18 cellular contexts compared by ENCODE assay signal in the genomic region with DNA sequence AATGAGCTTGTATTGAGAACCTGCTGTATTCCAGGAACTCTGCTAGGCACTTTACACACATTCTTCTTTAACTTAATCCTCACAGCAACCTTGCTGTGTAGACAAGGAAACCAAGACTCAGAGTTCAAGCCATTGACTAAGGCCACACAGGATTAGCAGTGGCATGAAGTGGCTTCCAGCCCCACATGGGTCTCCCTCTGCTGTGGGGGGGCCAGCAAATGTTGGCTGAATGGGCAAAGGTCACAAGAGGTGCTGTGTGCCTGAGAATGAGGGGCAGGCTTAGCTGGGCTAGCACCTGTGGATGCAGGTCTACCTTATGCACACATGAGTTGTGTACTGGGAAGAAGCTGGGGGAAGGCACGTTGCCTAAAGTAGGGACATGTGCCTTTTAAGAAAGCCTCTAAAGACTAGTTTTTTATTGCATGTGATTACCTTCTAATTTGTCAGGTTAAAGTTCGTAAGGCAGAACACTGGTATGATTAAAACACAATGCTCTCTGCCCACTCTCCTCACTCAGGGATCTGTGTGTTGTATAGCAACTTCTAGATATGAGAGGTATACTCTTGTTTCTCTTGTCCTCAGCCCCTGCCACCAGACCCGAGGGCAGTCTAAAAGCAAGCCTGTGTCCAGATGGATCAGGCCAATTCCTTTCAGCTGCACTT. TPM values are rescaled to one million over a fixed set of nuclear protein-coding genes. Genes with fewer than 3 reads are reported as not detected.
DNase-seq lines count a peak whose midpoint lies in the region; ATAC-seq, FAIRE-seq and TF ChIP-seq lines count a peak whose summit lies in the region.
"Had no signal": no experiment of that assay in that cellular context is flagged by ENCODE, and none has a peak within 500 bp of the region (broad histone marks: within the 10 kb centered on the region; RNA-seq: fewer than 3 reads in every experiment).

No MANE protein-coding gene starts in this region.

- H3K27me3 ChIP-seq in small intestine (ENCODE audit: control insufficient read depth in 2 of 2, insufficient read depth in 2 of 2, low read length in 2 of 2): no peaks in the 10 kb centered on the region
- no peaks in the 10 kb centered on the region for H3K27me3 ChIP-seq in SK-N-SH (ENCODE audit: insufficient read depth)

- no peak overlapping the region for H3K4me2 ChIP-seq in SK-N-SH
- H3K4me2 ChIP-seq: A549, PC-9 had no signal

- TF ChIP-seq CTCF in SK-N-SH (IDR thresholded peaks at IDR 0.05): no peak

- no peaks in the 10 kb centered on the region for H3F3A ChIP-seq in SK-N-SH (replicated peaks; ENCODE audit: insufficient read depth)

- H3K9me3 Mint-ChIP-seq in activated CD4-positive, alpha-beta T cell treated with anti-CD3 and anti-CD28 coated beads, Interleukin-2, amount 10 ng/mL, durations not matched to agents 7 days and 5 days: no peaks in the 10 kb centered on the region
- no peaks in the 10 kb centered on the region for H3K9me3 Mint-ChIP-seq in effector memory CD8-positive, alpha-beta T cell
- H3K9me3 Mint-ChIP-seq: dendritic cell treated with granulocyte-macrophage colony-stimulating factor and Interleukin-4, amounts not matched to agents 40 ng/mL and 50 ng/mL, for 4 days; nephron progenitor cell had no signal

- no peak for TF ChIP-seq RAD21 in SK-N-SH (IDR thresholded peaks at IDR 0.05; ENCODE audit: low read length)

- WGBS in small intestine, 3 donors: 16 to 59% (median 27%) methylated on average over 3 of the region's 3 CpGs
- 91% methylated on average over 3 of the region's 3 CpGs for WGBS in SK-N-SH (ENCODE audit: low lambda C conversion rate)

- H3K79me2 ChIP-seq in SK-N-SH (ENCODE audit: insufficient read depth): peaks cover 89% of the 10 kb centered on the region

- H3K27ac Mint-ChIP-seq in activated CD4-positive, alpha-beta T cell treated with anti-CD3 and anti-CD28 coated beads, Interleukin-2, amount 10 ng/mL, durations not matched to agents 7 days and 5 days: peak overlapping the region; percentile 92
- H3K27ac Mint-ChIP-seq in effector memory CD8-positive, alpha-beta T cell: peak overlapping the region; percentile 88 to 92
- H3K27ac Mint-ChIP-seq: dendritic cell treated with granulocyte-macrophage colony-stimulating factor and Interleukin-4, amounts not matched to agents 40 ng/mL and 50 ng/mL, for 4 days; nephron progenitor cell had no signal

- H3K9me2 ChIP-seq in SK-N-SH: no peaks in the 10 kb centered on the region

- H4K20me1 ChIP-seq in SK-N-SH (ENCODE audit: insufficient read depth): peaks cover 76% of the 10 kb centered on the region

- H3K27ac ChIP-seq in SK-N-MC (0 out of 2 replicates have a peak overlapping the region, but pooled peaks have one; percentile 9), small intestine (ENCODE audit: low read depth in 1 of 2, low read length in 1 of 2) (peak overlapping the region; percentile 6 to 46), SK-N-SH (ENCODE audit: low read depth in 2 of 2, low read length in 1 of 2) (no peak overlapping the region)
- H3K27ac ChIP-seq: A549, PC-9, thoracic aorta had no signal

- no peak for TF ChIP-seq EP300 in SK-N-SH (IDR thresholded peaks at IDR 0.05; ENCODE audit: borderline replicate concordance in 1 of 2, low read depth in 1 of 2, low read length in 1 of 2)

- CTCF ChIA-PET in activated CD4-positive, alpha-beta T cell treated with anti-CD3 and anti-CD28 coated beads, Interleukin-2, amount 10 ng/mL, durations not matched to agents 7 days and 5 days (lab: Charles Lee): interaction anchor here (0.6 to 4.4 kb wide), 6 partner anchors 8 to 919 kb away, joined by 3 to 28 read pairs (median 4); a partner anchor contains a TSS
- CTCF ChIA-PET in SK-N-SH (lab: Yijun Ruan, JAX): interaction anchor here (0.9 to 2.0 kb wide), 7 partner anchors 9 to 406 kb away, joined by 3 to 6 read pairs (median 4); a partner anchor contains a TSS

- H3K36me3 Mint-ChIP-seq in activated CD4-positive, alpha-beta T cell treated with anti-CD3 and anti-CD28 coated beads, Interleukin-2, amount 10 ng/mL, durations not matched to agents 7 days and 5 days (ENCODE audit: low read depth): peaks cover 5% of the 10 kb centered on the region
- peaks cover 11% of the 10 kb centered on the region for H3K36me3 Mint-ChIP-seq in effector memory CD8-positive, alpha-beta T cell (ENCODE audit: insufficient read depth)

- H3K4me3 ChIP-seq in SK-N-MC: no peak overlapping the region
- no peak overlapping the region for H3K4me3 ChIP-seq in small intestine (ENCODE audit: low read depth in 1 of 2, low read length in 2 of 2)
- no peak overlapping the region for H3K4me3 ChIP-seq in SK-N-SH (ENCODE audit: low read depth in 2 of 2, low read length in 1 of 2)
- H3K4me3 ChIP-seq: A549, PC-9, thoracic aorta had no signal

- no peak overlapping the region for H2AFZ ChIP-seq in SK-N-SH (ENCODE audit: low read depth)
- H2AFZ ChIP-seq: PC-9 had no signal

- H3K4me1 Mint-ChIP-seq in activated CD4-positive, alpha-beta T cell treated with anti-CD3 and anti-CD28 coated beads, Interleukin-2, amount 10 ng/mL, durations not matched to agents 7 days and 5 days: peaks cover 74% of the 10 kb centered on the region
- H3K4me1 Mint-ChIP-seq in effector memory CD8-positive, alpha-beta T cell (ENCODE audit: low read depth in 2 of 2): peaks cover 65 to 69% of the 10 kb centered on the region in 2 donors

- ATAC-seq in effector memory CD8-positive, alpha-beta T cell (replicated peaks): no peak
- ATAC-seq in GM18873 (IDR thresholded peaks at IDR 0.05; ENCODE audit: low FRiP score, unreplicated experiment): no peak
- no peak for ATAC-seq in GM18868 (IDR thresholded peaks at IDR 0.05; ENCODE audit: unreplicated experiment)
- ATAC-seq: A549, left ventricle myocardium superior had no signal

- no peak overlapping the region for H3K4me3 Mint-ChIP-seq in activated CD4-positive, alpha-beta T cell treated with anti-CD3 and anti-CD28 coated beads, Interleukin-2, amount 10 ng/mL, durations not matched to agents 7 days and 5 days
- H3K4me3 Mint-ChIP-seq in effector memory CD8-positive, alpha-beta T cell: peak overlapping the region; percentile 55 to 75
- H3K4me3 Mint-ChIP-seq: dendritic cell treated with granulocyte-macrophage colony-stimulating factor and Interleukin-4, amounts not matched to agents 40 ng/mL and 50 ng/mL, for 4 days; nephron progenitor cell had no signal

- DNase-seq in activated CD4-positive, alpha-beta T cell treated with anti-CD3 and anti-CD28 coated beads, Interleukin-2, amount 10 ng/mL, durations not matched to agents 7 days and 5 days: no peak
- DNase-seq in activated CD4-positive, alpha-beta T cell treated with anti-CD3 and anti-CD28 coated beads, Interleukin-2, amount 50 U/mL, for 48 hours: no peak
- DNase-seq in SK-N-MC (ENCODE audit: low read depth, low spot score): no peak
- no peak for DNase-seq in effector memory CD8-positive, alpha-beta T cell
- peak; percentile 78 for DNase-seq in small intestine
- no peak for DNase-seq in SK-N-SH
- DNase-seq: COR-L47, hypothalamus, left ventricle myocardium superior, NCI-H146, NCI-H524 treated with DMSO at 0.1 percent for 48 hours, nephron progenitor cell, PC-9 had no signal

- POLR2A ChIA-PET in activated CD4-positive, alpha-beta T cell treated with anti-CD3 and anti-CD28 coated beads, Interleukin-2, amount 10 ng/mL, durations not matched to agents 7 days and 5 days (lab: Charles Lee): interaction anchor here (1.0 kb wide), 1 partner anchor 9 kb away, joined by 3 read pairs; no protein-coding TSS in a partner anchor
- POLR2A ChIA-PET in SK-N-SH (lab: Yijun Ruan, JAX): no interaction called here

- H3K36me3 ChIP-seq in SK-N-MC (ENCODE audit: insufficient read depth, low read length) (no peaks in the 10 kb centered on the region), small intestine (ENCODE audit: control insufficient read depth in 2 of 2, insufficient read depth in 2 of 2, low read length in 2 of 2) (no peaks in the 10 kb centered on the region), SK-N-SH (replicated peaks in 1 of 2; ENCODE audit: control insufficient read depth in 1 of 2, insufficient read depth in 2 of 2, low read length in 1 of 2) (no peaks in the 10 kb centered on the region)
- H3K36me3 ChIP-seq: thoracic aorta had no signal

- H3K27me3 Mint-ChIP-seq in activated CD4-positive, alpha-beta T cell treated with anti-CD3 and anti-CD28 coated beads, Interleukin-2, amount 10 ng/mL, durations not matched to agents 7 days and 5 days: no peaks in the 10 kb centered on the region
- H3K27me3 Mint-ChIP-seq in effector memory CD8-positive, alpha-beta T cell: no peaks in the 10 kb centered on the region
- H3K27me3 Mint-ChIP-seq: dendritic cell treated with granulocyte-macrophage colony-stimulating factor and Interleukin-4, amounts not matched to agents 40 ng/mL and 50 ng/mL, for 4 days had no signal

- H3K9ac ChIP-seq in SK-N-MC (ENCODE audit: insufficient read length) (no peak overlapping the region), SK-N-SH (no peak overlapping the region)

- FAIRE-seq in small intestine (lab: Jason Lieb, UNC): no peak
- FAIRE-seq: A549 had no signal

- no peaks in the 10 kb centered on the region for H3K9me3 ChIP-seq in SK-N-MC (ENCODE audit: low read depth, low read length)
- no peaks in the 10 kb centered on the region for H3K9me3 ChIP-seq in small intestine (ENCODE audit: control insufficient read depth, low read depth)
- no peaks in the 10 kb centered on the region for H3K9me3 ChIP-seq in SK-N-SH
- H3K9me3 ChIP-seq: A549, thoracic aorta had no signal

- H3K4me1 ChIP-seq in small intestine (ENCODE audit: control insufficient read depth in 2 of 2, insufficient read depth in 1 of 2, low read depth in 1 of 2, low read length in 1 of 2) (peaks cover 21% of the 10 kb centered on the region in 2 donors), SK-N-SH (ENCODE audit: control insufficient read depth in 1 of 2, insufficient read depth in 2 of 2, low read depth in 1 of 2, low read length in 1 of 2) (peaks cover 20% of the 10 kb centered on the region in 2 experiments; a peak in 3 of 4 replicates)

RNA-seq across cellular contexts. Expression of a gene that starts 10.9 kb away (rescaled TPM):
- 10 to 100 TPM; 28.7 to 30.8 TPM for total RNA-seq in activated CD4-positive, alpha-beta T cell treated with anti-CD3 and anti-CD28 coated beads, Interleukin-2, amount 10 ng/mL, durations not matched to agents 7 days and 5 days
- polyA plus RNA-seq in small intestine: 10 to 100 TPM; 10.7 to 13.3 (median 11.6) TPM
- polyA plus RNA-seq in SK-N-SH (2012; rRNA removed): 4.7 and 5.5 TPM in 2 replicates
- polyA plus RNA-seq in SK-N-SH (2012; cell fraction: cytosol; rRNA removed): 3.5 and 5.2 TPM in 2 replicates
- 20.7 and 22.9 TPM in 2 replicates for polyA plus RNA-seq in SK-N-SH (2012; cell fraction: nucleus; rRNA removed)

RNA-seq across cellular contexts. Expression of a gene that starts 19.2 kb away (rescaled TPM):
- total RNA-seq in activated CD4-positive, alpha-beta T cell treated with anti-CD3 and anti-CD28 coated beads, Interleukin-2, amount 10 ng/mL, durations not matched to agents 7 days and 5 days: 10 to 100 TPM; 14.3 to 14.6 TPM
- polyA plus RNA-seq in small intestine (1 to 10 TPM in 2 of 3 donors, under 1 TPM in 1; 0.45 to 6.3 (median 1.1) TPM), SK-N-SH (2012; rRNA removed) (34.2 and 43.2 TPM in 2 replicates)
- polyA plus RNA-seq in SK-N-SH (2012; cell fraction: cytosol; rRNA removed): 24.9 and 34.3 TPM in 2 replicates
- polyA plus RNA-seq in SK-N-SH (2012; cell fraction: nucleus; rRNA removed): 20.4 and 24.0 TPM in 2 replicates

RNA-seq across cellular contexts. Expression of a gene that starts 46.0 kb away (rescaled TPM):
- total RNA-seq in activated CD4-positive, alpha-beta T cell treated with anti-CD3 and anti-CD28 coated beads, Interleukin-2, amount 10 ng/mL, durations not matched to agents 7 days and 5 days: 10 to 100 TPM; 38.4 to 47.1 TPM
- polyA plus RNA-seq in small intestine (10 to 100 TPM; 20.0 to 58.3 (median 22.8) TPM), SK-N-SH (2012; rRNA removed) (54.2 and 73.8 TPM in 2 replicates)
- 36.1 and 49.7 TPM in 2 replicates for polyA plus RNA-seq in SK-N-SH (2012; cell fraction: cytosol; rRNA removed)
- 81.3 and 112 TPM in 2 replicates for polyA plus RNA-seq in SK-N-SH (2012; cell fraction: nucleus; rRNA removed)

Comparison
In these comparisons a context has a peak if more than half of its experiments do, and no peak if none do; other contexts are left out.
1. H3K27ac ChIP-seq: peak in SK-N-MC (single experiment) and small intestine (2 of 2); none in SK-N-SH (0 of 2).